ENCODE assay signal across 17 cellular contexts in the genomic region with DNA sequence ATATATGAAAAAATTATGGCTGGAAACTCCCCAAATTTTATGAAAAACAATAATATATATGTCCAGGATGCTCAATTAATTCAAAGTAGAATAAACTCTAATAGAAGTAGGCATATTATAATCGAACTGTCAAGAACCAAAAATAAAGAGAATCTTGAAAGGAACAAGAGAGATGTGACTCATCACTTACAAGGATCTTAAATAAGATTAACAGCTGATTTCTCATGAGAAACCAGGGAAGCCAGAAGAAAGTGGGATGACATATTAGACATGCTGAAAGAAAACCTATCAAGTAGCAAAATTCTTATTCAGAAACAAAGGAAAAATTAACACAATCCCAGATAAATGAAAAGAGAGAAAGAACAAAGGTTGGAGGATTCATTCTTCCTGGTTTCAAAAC.
DNase-seq lines count a peak whose midpoint lies in the region; ATAC-seq and TF ChIP-seq lines count a peak whose summit lies in the region.
"Had no signal": no experiment of that assay in that cellular context is flagged by ENCODE, and none has a peak within 500 bp of the region (broad histone marks: within the 10 kb centered on the region; RNA-seq: fewer than 3 reads in every experiment).

No MANE protein-coding gene starts in this region.

- peaks cover 27% of the 10 kb centered on the region for H3K9me3 ChIP-seq in adipocyte (ENCODE audit: control insufficient read depth, low read length)
- no peaks in the 10 kb centered on the region for H3K9me3 ChIP-seq in BE2C
- H3K9me3 ChIP-seq: testis had no signal

- H3K27me3 ChIP-seq in adipocyte (replicated peaks; ENCODE audit: control insufficient read depth, insufficient read depth, low read length), result no peaks in the 10 kb centered on the region
- no peaks in the 10 kb centered on the region for H3K27me3 ChIP-seq in BE2C
- H3K27me3 ChIP-seq: ascending aorta, BLaER1, testis had no signal

- H3K9me3 Mint-ChIP-seq in activated T-cell treated with anti-CD3 and anti-CD28 coated beads, Interleukin-2, amount 50 U/mL, for 72 hours, result peaks cover 2% of the 10 kb centered on the region in 2 donors
- H3K9me3 Mint-ChIP-seq in immature natural killer cell, result peaks cover 2 to 11% (median 9%) of the 10 kb centered on the region in 6 donors

- ATAC-seq in activated T-cell treated with anti-CD3 and anti-CD28 coated beads, Interleukin-2, amount 50 U/mL, for 72 hours (replicated peaks in 1 of 2), result no peak
- ATAC-seq in HG02884 (IDR thresholded peaks at IDR 0.05; ENCODE audit: unreplicated experiment), result no peak
- ATAC-seq: left lobe of liver had no signal

- H3K4me3 Mint-ChIP-seq in activated T-cell treated with anti-CD3 and anti-CD28 coated beads, Interleukin-2, amount 50 U/mL, for 72 hours, result no peak overlapping the region
- no peak overlapping the region for H3K4me3 Mint-ChIP-seq in immature natural killer cell

- DNase-seq in ELR (ENCODE audit: low read depth), result peak; percentile 52
- DNase-seq in LHCN-M2 (ENCODE audit: low read depth), result peak; percentile 45
- peak; percentile 13 for DNase-seq in adipocyte (ENCODE audit: low read depth)
- DNase-seq in fibroblast of peridontal ligament (ENCODE audit: extremely low read depth), result peak; percentile 27
- DNase-seq in BE2C, result no peak
- DNase-seq in activated T-cell treated with anti-CD3 and anti-CD28 coated beads, Interleukin-2, amount 50 U/mL, for 72 hours, result no peak
- DNase-seq in immature natural killer cell, result no peak
- DNase-seq: activated effector memory CD4-positive, alpha-beta T cell treated with anti-CD3 and anti-CD28 coated beads, Interleukin-2, amount 50 U/mL, for 16 hours; KBM-7; NCI-H1436 treated with DMSO at 0.1 percent for 48 hours; PC-9; stimulated activated CD4-positive, alpha-beta T cell treated with anti-CD3 and anti-CD28 coated beads, Interleukin-4, amount 100 ng/mL, for 1 hour; testis had no signal

- H3K36me3 Mint-ChIP-seq in activated T-cell treated with anti-CD3 and anti-CD28 coated beads, Interleukin-2, amount 50 U/mL, for 72 hours (ENCODE audit: insufficient read depth in 2 of 2), result peaks cover 10 to 25% of the 10 kb centered on the region in 2 donors
- peaks cover 38 to 44% (median 41%) of the 10 kb centered on the region in 3 donors for H3K36me3 Mint-ChIP-seq in immature natural killer cell

- H3K4me3 ChIP-seq in adipocyte (ENCODE audit: low read length), result no peak overlapping the region
- no peak overlapping the region for H3K4me3 ChIP-seq in BE2C (ENCODE audit: low read depth, low read length)
- H3K4me3 ChIP-seq: ascending aorta, BLaER1, PC-9, testis had no signal

- no peak overlapping the region for H3K27ac Mint-ChIP-seq in activated T-cell treated with anti-CD3 and anti-CD28 coated beads, Interleukin-2, amount 50 U/mL, for 72 hours
- no peak overlapping the region for H3K27ac Mint-ChIP-seq in immature natural killer cell

- H3K9ac ChIP-seq in adipocyte (ENCODE audit: low read length), result no peak overlapping the region
- H3K9ac ChIP-seq: BLaER1 had no signal

- H3K4me1 ChIP-seq in adipocyte (ENCODE audit: control insufficient read depth, insufficient read depth, low read length) (no peaks in the 10 kb centered on the region), BE2C (no peaks in the 10 kb centered on the region)
- H3K4me1 ChIP-seq: testis had no signal

- no peak for TF ChIP-seq CTCF in BE2C (IDR thresholded peaks at IDR 0.05; ENCODE audit: low read depth, low read length)

- H3K36me3 ChIP-seq in adipocyte (ENCODE audit: control insufficient read depth, insufficient read depth, low read length, severe bottlenecking), result peaks cover 5% of the 10 kb centered on the region
- no peaks in the 10 kb centered on the region; the same call in 1 of the 2 replicates for H3K36me3 ChIP-seq in BE2C

- no peaks in the 10 kb centered on the region for H3K27me3 Mint-ChIP-seq in activated T-cell treated with anti-CD3 and anti-CD28 coated beads, Interleukin-2, amount 50 U/mL, for 72 hours (ENCODE audit: low read depth)
- H3K27me3 Mint-ChIP-seq in immature natural killer cell (ENCODE audit: low read depth in 3 of 3), result no peaks in the 10 kb centered on the region

- no peaks in the 10 kb centered on the region for H3K4me1 Mint-ChIP-seq in activated T-cell treated with anti-CD3 and anti-CD28 coated beads, Interleukin-2, amount 50 U/mL, for 72 hours (ENCODE audit: low read depth)
- no peaks in the 10 kb centered on the region for H3K4me1 Mint-ChIP-seq in immature natural killer cell

Comparison
In these comparisons a context has a peak if more than half of its experiments do, and no peak if none do; other contexts are left out.
1. DNase-seq: peak in ELR (single experiment), LHCN-M2 (single experiment), adipocyte (single experiment) and fibroblast of peridontal ligament (single experiment); none in BE2C (single experiment), activated T-cell treated with anti-CD3 and anti-CD28 coated beads, Interleukin-2, amount 50 U/mL, for 72 hours (0 of 2) and immature natural killer cell (0 of 3).